8 cellular contexts compared by ENCODE assay signal in the genomic region with DNA sequence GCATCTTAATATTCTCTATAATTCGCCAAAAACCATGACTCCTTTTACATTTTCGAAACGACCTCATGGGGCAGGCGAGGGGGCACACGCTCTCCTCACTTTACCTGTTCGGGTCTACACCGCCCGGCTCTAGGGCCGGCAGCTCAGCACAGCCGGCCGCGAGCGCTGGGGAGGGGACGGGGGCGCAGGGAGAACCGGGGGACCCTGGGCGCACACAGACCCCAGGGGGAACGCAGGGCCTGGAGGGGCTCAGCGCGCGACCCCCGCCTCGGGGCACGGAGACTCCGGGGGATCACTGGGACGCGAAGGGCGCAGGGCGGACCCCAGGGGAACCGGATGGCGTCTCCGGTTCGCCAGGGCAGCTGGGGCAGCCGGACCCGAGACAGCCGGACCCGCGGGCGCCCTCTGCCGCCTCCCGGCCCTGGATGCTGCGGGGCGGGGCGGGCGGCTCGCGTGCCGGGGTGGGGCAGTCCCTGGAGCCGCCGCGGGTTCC. TPM values are rescaled to one million over a fixed set of nuclear protein-coding genes. Genes with fewer than 3 reads are reported as not detected.
DNase-seq lines count a peak whose midpoint lies in the region; ATAC-seq, FAIRE-seq and TF ChIP-seq lines count a peak whose summit lies in the region.

A gene (plus strand): TSS at position 482 of the 493 bp plus-strand sequence. CDS start 22,189 bp downstream, outside the sequence.

- H3K27ac Mint-ChIP-seq in activated B cell treated with CpG ODN at 0.5 μM for 24 hours = no peak within 1 kb of the TSS

- H3K27me3 ChIP-seq in MM.1S (replicated peaks; ENCODE audit: insufficient read depth, low read length) (peaks cover 12% of the 10 kb centered on the region; the same call in 1 of the 2 replicates), mucosa of rectum (ENCODE audit: control insufficient read depth in 2 of 2, insufficient read depth in 2 of 2, low read length in 2 of 2) (peaks cover 15 to 28% of the 10 kb centered on the region in 2 donors), upper lobe of right lung (peaks cover 11% of the 10 kb centered on the region)

- intact Hi-C loops in activated B cell treated with CpG ODN at 0.5 μM for 24 hours (cut with micrococcal nuclease) = no loop called here
- intact Hi-C loops in upper lobe of right lung (cut with DNase I) = no loop called here

- ATAC-seq in activated B cell treated with CpG ODN at 0.5 μM for 24 hours (ENCODE audit: low read depth) (peak; percentile 42), upper lobe of right lung (peak; percentile 89)

- CTCF ChIA-PET in activated B cell treated with CpG ODN at 0.5 μM for 24 hours (lab: Charles Lee) = interaction anchor here (2.3 kb wide), 1 partner anchor 109 kb away, joined by 9 read pairs; no protein-coding TSS in a partner anchor

- TF ChIP-seq POLR2A in H54 (IDR thresholded peaks at IDR 0.05; ENCODE audit: low read depth, low read length) = no peak

- no peak within 1 kb of the TSS for H3K27ac ChIP-seq in MM.1S (ENCODE audit: low read length)
- H3K27ac ChIP-seq in mucosa of rectum (ENCODE audit: low read depth in 2 of 2, low read length in 2 of 2) = peak within 1 kb of the TSS in 1 of 2 donors; percentile 38
- peak within 1 kb of the TSS; percentile 51 for H3K27ac ChIP-seq in upper lobe of right lung

- peak within 1 kb of the TSS; percentile 84 for H3K4me2 ChIP-seq in MM.1S (ENCODE audit: low read depth, low read length)

- H3K9ac ChIP-seq in MM.1S (ENCODE audit: low read length) = no peak within 1 kb of the TSS
- H3K9ac ChIP-seq in mucosa of rectum (ENCODE audit: low read depth in 1 of 2, low read length in 2 of 2) = peak within 1 kb of the TSS; percentile 24 to 26

- H3K79me2 ChIP-seq in MM.1S (ENCODE audit: low read length) = no peaks in the 10 kb centered on the region

- H3K9me3 ChIP-seq in MM.1S (replicated peaks; ENCODE audit: insufficient read depth, low read length) (no peaks in the 10 kb centered on the region), mucosa of rectum (ENCODE audit: control insufficient read depth in 2 of 2, low read length in 2 of 2) (no peaks in the 10 kb centered on the region), upper lobe of right lung (no peaks in the 10 kb centered on the region)

- no peaks in the 10 kb centered on the region for H3F3A ChIP-seq in MM.1S (ENCODE audit: insufficient read depth, low read length)

- peaks cover 21% of the 10 kb centered on the region for H3K4me1 Mint-ChIP-seq in activated B cell treated with CpG ODN at 0.5 μM for 24 hours

- no peak for FAIRE-seq in H54 (lab: Jason Lieb, UNC)

- H2AFZ ChIP-seq in MM.1S (ENCODE audit: low read length) = peak within 1 kb of the TSS; percentile 76

- peaks cover 2% of the 10 kb centered on the region for H3K36me3 Mint-ChIP-seq in activated B cell treated with CpG ODN at 0.5 μM for 24 hours (ENCODE audit: low read depth)

- H3K4me1 ChIP-seq in MM.1S (ENCODE audit: low read length) (no peaks in the 10 kb centered on the region), mucosa of rectum (ENCODE audit: control insufficient read depth in 2 of 2, insufficient read depth in 2 of 2, low read length in 2 of 2) (peaks cover 2 to 3% of the 10 kb centered on the region in 2 donors), upper lobe of right lung (peaks cover 10% of the 10 kb centered on the region)

- DNase-seq in NCI-H345 (lab: John Stamatoyannopoulos, UW) (peak; percentile 65), NCI-H345 treated with DMSO at 0.1 percent for 48 hours (lab: John Stamatoyannopoulos, UW; ENCODE audit: unreplicated experiment) (no peak), H54 (ENCODE audit: insufficient read length, low spot score) (peak; percentile 76), MM.1S (peak; percentile 35), activated B cell treated with CpG ODN at 0.5 μM for 24 hours (peak; percentile 44), epithelial cell of proximal tubule (ENCODE audit: low read depth) (no peak), upper lobe of right lung (peak; percentile 84)

- H3K4me3 ChIP-seq in MM.1S (ENCODE audit: low read length) = peak within 1 kb of the TSS; percentile 51
- peak within 1 kb of the TSS; percentile 54 for H3K4me3 ChIP-seq in epithelial cell of proximal tubule (ENCODE audit: low read depth, low read length)
- H3K4me3 ChIP-seq in mucosa of rectum (ENCODE audit: low read length in 2 of 2) = peak within 1 kb of the TSS; percentile 59 to 62
- peak within 1 kb of the TSS; percentile 62 for H3K4me3 ChIP-seq in upper lobe of right lung

- H3K9me2 ChIP-seq in MM.1S (replicated peaks; ENCODE audit: insufficient read depth, low read length) = no peaks in the 10 kb centered on the region

- H3K27me3 Mint-ChIP-seq in activated B cell treated with CpG ODN at 0.5 μM for 24 hours = peaks cover 29% of the 10 kb centered on the region

- TF ChIP-seq CTCF in MM.1S (IDR thresholded peaks at IDR 0.05; ENCODE audit: low read length) (peak; percentile 26), activated B cell treated with CpG ODN at 0.5 μM for 24 hours (IDR thresholded peaks at IDR 0.05) (no peak), epithelial cell of proximal tubule (conservative IDR thresholded peaks at IDR 0.05; ENCODE audit: low read depth, low read length) (peak; percentile 40), upper lobe of right lung (IDR thresholded peaks at IDR 0.05) (peak; percentile 55)

- POLR2A ChIA-PET in activated B cell treated with CpG ODN at 0.5 μM for 24 hours (lab: Charles Lee) = interaction anchor here (0.7 kb wide), 1 partner anchor 104 kb away, joined by 3 read pairs; no protein-coding TSS in a partner anchor

- H3K36me3 ChIP-seq in MM.1S (replicated peaks; ENCODE audit: insufficient read depth, low read length) = no peaks in the 10 kb centered on the region
- no peaks in the 10 kb centered on the region for H3K36me3 ChIP-seq in mucosa of rectum (ENCODE audit: control insufficient read depth in 2 of 2, insufficient read depth in 2 of 2, low read length in 2 of 2)
- H3K36me3 ChIP-seq in upper lobe of right lung = no peaks in the 10 kb centered on the region

- H4K20me1 ChIP-seq in MM.1S (ENCODE audit: insufficient read depth, low read length) = no peaks in the 10 kb centered on the region

- H3K4me3 Mint-ChIP-seq in activated B cell treated with CpG ODN at 0.5 μM for 24 hours = peak within 1 kb of the TSS; percentile 74

- H3K9me3 Mint-ChIP-seq in activated B cell treated with CpG ODN at 0.5 μM for 24 hours = no peaks in the 10 kb centered on the region

RNA-seq across cellular contexts. Expression of the gene that starts here (rescaled TPM):
- total RNA-seq in activated B cell treated with CpG ODN at 0.5 μM for 24 hours (5.1 and 6.1 TPM in 2 replicates), epithelial cell of proximal tubule (0.29 and 0.65 TPM in 2 replicates), upper lobe of right lung (11.3 TPM)

Comparison
In these comparisons a context has a peak if more than half of its experiments do, and no peak if none do; other contexts are left out.
1. DNase-seq: peak in NCI-H345 (single experiment), H54 (single experiment), MM.1S (single experiment), activated B cell treated with CpG ODN at 0.5 μM for 24 hours (single experiment) and upper lobe of right lung (single experiment); none in NCI-H345 treated with DMSO at 0.1 percent for 48 hours (single experiment) and epithelial cell of proximal tubule (single experiment).
2. Peak in every context shown above with its lines, with median percentiles within 50 percentile points of each other: H3K4me3 ChIP-seq.